Comparison of ENCODE assay signal across 21 cellular contexts in the genomic region with DNA sequence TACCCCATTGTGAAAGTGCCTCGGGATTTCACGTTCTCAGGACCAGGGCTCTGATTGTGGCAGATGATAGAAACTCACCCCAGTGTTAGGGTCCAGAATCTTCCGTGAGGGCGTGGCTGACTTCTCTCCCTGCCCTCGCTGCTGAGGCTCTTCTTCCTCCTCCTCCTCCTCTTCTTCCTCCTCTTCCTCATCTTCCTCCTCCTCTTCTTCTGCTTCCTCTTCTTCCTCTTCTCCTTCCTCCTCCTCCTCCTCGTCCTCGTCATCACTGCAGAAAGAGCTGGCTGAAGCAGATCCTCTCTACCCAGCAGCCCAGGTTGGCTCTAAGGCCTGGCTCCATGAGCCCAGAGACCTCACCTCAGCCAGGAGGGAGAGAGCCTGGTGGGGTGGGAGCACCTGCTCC.
"Had no signal": no experiment of that assay in that cellular context is flagged by ENCODE, and none has a peak within 500 bp of the region (broad histone marks: within the 10 kb centered on the region; RNA-seq: fewer than 3 reads in every experiment).

No MANE protein-coding gene starts in this region.

- H3K9me3 Mint-ChIP-seq: activated naive CD4-positive, alpha-beta T cell treated with anti-CD3 and anti-CD28 coated beads, Interleukin-2, amount 50 U/mL, for 24 hours; mesothelial cell of epicardium; naive B cell; nephron progenitor cell had no signal

- H3K27ac Mint-ChIP-seq: activated CD4-positive, alpha-beta T cell treated with anti-CD3 and anti-CD28 coated beads for 36 hours; activated naive CD4-positive, alpha-beta T cell treated with anti-CD3 and anti-CD28 coated beads, Interleukin-2, amount 50 U/mL, for 24 hours; mesothelial cell of epicardium; nephron progenitor cell had no signal

- H3K4me3 Mint-ChIP-seq: activated CD4-positive, alpha-beta T cell treated with anti-CD3 and anti-CD28 coated beads for 36 hours; activated naive CD4-positive, alpha-beta T cell treated with anti-CD3 and anti-CD28 coated beads, Interleukin-2, amount 50 U/mL, for 24 hours; mesothelial cell of epicardium; naive B cell; nephron progenitor cell had no signal

- H3K4me1 Mint-ChIP-seq: activated CD4-positive, alpha-beta T cell treated with anti-CD3 and anti-CD28 coated beads for 36 hours; activated naive CD4-positive, alpha-beta T cell treated with anti-CD3 and anti-CD28 coated beads, Interleukin-2, amount 50 U/mL, for 24 hours; mesothelial cell of epicardium had no signal

- H3K27me3 Mint-ChIP-seq: activated CD4-positive, alpha-beta T cell treated with anti-CD3 and anti-CD28 coated beads for 36 hours; activated naive CD4-positive, alpha-beta T cell treated with anti-CD3 and anti-CD28 coated beads, Interleukin-2, amount 50 U/mL, for 24 hours; naive B cell had no signal

- ATAC-seq: activated CD4-positive, alpha-beta T cell treated with anti-CD3 and anti-CD28 coated beads for 36 hours; gastrocnemius medialis; left ventricle myocardium superior had no signal

- H3K27ac ChIP-seq: colonic mucosa, gastrocnemius medialis, hepatocyte, right atrium auricular region, tibial nerve had no signal

- DNase-seq: activated CD4-positive, alpha-beta T cell treated with anti-CD3 and anti-CD28 coated beads for 36 hours; activated CD4-positive, CD25-positive, alpha-beta regulatory T cell; activated CD8-positive, alpha-beta memory T cell treated with anti-CD3 and anti-CD28 coated beads for 24 hours; activated gamma-delta T cell treated with Interleukin-2 at 50 U/mL for 16 hours; cerebellar nuclear complex; colonic mucosa; dorsolateral prefrontal cortex; effector memory CD4-positive, alpha-beta T cell; gastrocnemius medialis; left ventricle myocardium superior; naive B cell; nephron progenitor cell; occipital lobe; stimulated activated CD4-positive, alpha-beta T cell treated with anti-CD3 and anti-CD28 coated beads, Interleukin-15, amount 100 ng/mL, for 24 hours; stimulated activated CD4-positive, alpha-beta T cell treated with anti-CD3 and anti-CD28 coated beads, Interleukin-2, amount 100 ng/mL, for 24 hours; stimulated activated naive CD4-positive, alpha-beta T cell treated with Interleukin-2 at 50 U/mL for 16 hours had no signal

- H3K36me3 Mint-ChIP-seq: activated naive CD4-positive, alpha-beta T cell treated with anti-CD3 and anti-CD28 coated beads, Interleukin-2, amount 50 U/mL, for 24 hours had no signal
